28 cellular contexts compared by ENCODE assay signal in the genomic region with DNA sequence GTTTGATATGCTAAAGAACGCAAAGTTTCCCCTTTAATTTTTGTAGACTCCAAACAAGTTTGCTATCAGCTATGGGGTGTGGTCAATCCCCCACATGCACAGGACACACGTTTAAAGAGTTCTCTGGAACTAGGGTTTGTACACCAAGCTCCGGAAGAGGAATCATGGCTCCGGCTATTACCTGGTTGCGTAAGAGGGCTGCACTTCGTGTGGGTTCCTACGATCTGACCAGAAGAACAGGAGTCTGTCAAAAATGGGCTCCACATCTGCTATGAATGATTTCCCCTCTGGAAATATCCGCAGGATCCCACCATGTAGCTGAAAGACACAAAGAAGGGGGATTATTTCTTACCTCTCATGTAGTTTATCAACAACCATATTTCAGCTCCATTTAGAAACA. TPM values are rescaled to one million over a fixed set of nuclear protein-coding genes. Genes with fewer than 3 reads are reported as not detected.
"Had no signal": no experiment of that assay in that cellular context is flagged by ENCODE, and none has a peak within 500 bp of the region (broad histone marks: within the 10 kb centered on the region; RNA-seq: fewer than 3 reads in every experiment).

No MANE protein-coding gene starts in this region.

- FAIRE-seq: urothelium cell line had no signal

- H3K4me2 ChIP-seq: neural progenitor cell had no signal

- H3K27me3 ChIP-seq: neural progenitor cell, ovary, suprapubic skin, testis, tibial artery, transverse colon, upper lobe of left lung, vagina had no signal

- H2AFZ ChIP-seq: neural progenitor cell, parathyroid adenoma had no signal

- H3K4me3 ChIP-seq: neural progenitor cell, ovary, psoas muscle, skin epidermis, suprapubic skin, testis, tibial artery, transverse colon, upper lobe of left lung, vagina had no signal

- H3K36me3 ChIP-seq: ovary, vagina had no signal

- H3K79me2 ChIP-seq: parathyroid adenoma had no signal

- ATAC-seq: naive thymus-derived CD4-positive, alpha-beta T cell; natural killer cell; psoas muscle; right cardiac atrium; sciatic nerve; stimulated activated effector memory CD8-positive, alpha-beta T cell treated with anti-CD3 and anti-CD28 coated beads, Interleukin-12 subunit alpha, Interleukin-12 subunit beta, amount 100 ng/mL, for 72 hours; stimulated activated naive CD8-positive, alpha-beta T cell treated with anti-CD3 and anti-CD28 coated beads, Interleukin-15, amount 100 ng/mL, for 72 hours; stimulated activated naive CD8-positive, alpha-beta T cell treated with anti-CD3 and anti-CD28 coated beads, Interleukin-15, Interleukin-2, amounts not matched to agents 100 U/mL and 50 U/mL, for 24 hours had no signal

- H3K9ac ChIP-seq: neural progenitor cell, parathyroid adenoma had no signal

- H3K27ac ChIP-seq: neural progenitor cell, ovary, parathyroid adenoma, psoas muscle, skin epidermis, suprapubic skin, testis, tibial artery, transverse colon, upper lobe of left lung, vagina had no signal

- H3K4me1 ChIP-seq: testis, upper lobe of left lung had no signal

- H3K9me3 ChIP-seq: ovary, psoas muscle, suprapubic skin, testis, tibial artery, transverse colon, upper lobe of left lung, vagina had no signal

- DNase-seq: naive thymus-derived CD4-positive, alpha-beta T cell; natural killer cell; occipital lobe; ovary; posterior cingulate gyrus; psoas muscle; right cardiac atrium; stimulated activated CD4-positive, alpha-beta T cell treated with anti-CD3 and anti-CD28 coated beads, Interleukin-15, amount 100 ng/mL, for 24 hours; stimulated activated CD4-positive, alpha-beta T cell treated with anti-CD3 and anti-CD28 coated beads, Interleukin-2, amount 100 ng/mL, for 24 hours; stimulated activated CD4-positive, alpha-beta T cell treated with anti-CD3 and anti-CD28 coated beads, Interleukin-2, amount 100 ng/mL, for 48 hours; stimulated activated CD4-positive, alpha-beta T cell treated with anti-CD3 and anti-CD28 coated beads, Interleukin-4, amount 100 ng/mL, for 24 hours; stimulated activated naive CD4-positive, alpha-beta T cell; stimulated activated naive CD8-positive, alpha-beta T cell treated with anti-CD3 and anti-CD28 coated beads, Interleukin-15, amount 100 ng/mL, for 72 hours; stimulated activated naive CD8-positive, alpha-beta T cell treated with anti-CD3 and anti-CD28 coated beads, Interleukin-15, Interleukin-2, amounts not matched to agents 100 U/mL and 50 U/mL, for 24 hours; substantia nigra; testis; tibial artery; transverse colon; upper lobe of left lung had no signal

RNA-seq across cellular contexts. Expression of gene EGLN3, which starts 22.0 kb away (rescaled TPM):
- polyA plus RNA-seq: neural cell had no signal
